In genomic region chr14:90349729-90350128, GRCh38 we compare ENCODE assay signal across 25 cellular contexts. TPM values are rescaled to one million over a fixed set of nuclear protein-coding genes. Genes with fewer than 3 reads are reported as not detected.
A peak's percentile ranks its signal among the peaks of the same experiment; 100 is the strongest.
DNase-seq lines count a peak whose midpoint lies in the region; ATAC-seq and TF ChIP-seq lines count a peak whose summit lies in the region.
"Had no signal": no experiment of that assay in that cellular context is flagged by ENCODE, and none has a peak within 500 bp of the region (broad histone marks: within the 10 kb centered on the region; RNA-seq: fewer than 3 reads in every experiment).

No MANE protein-coding gene starts in this region.

- peak overlapping the region; percentile 14; the same call in 1 of the 2 replicates for H3K4me3 ChIP-seq in OCI-LY3 (ENCODE audit: low read length)

- no peak overlapping the region for H2AFZ ChIP-seq in OCI-LY3 (ENCODE audit: low read depth, low read length)

- no peak for TF ChIP-seq CTCF in OCI-LY3 (IDR thresholded peaks at IDR 0.05; ENCODE audit: low read depth, low read length)

- no peaks in the 10 kb centered on the region for H3K9me3 Mint-ChIP-seq in activated CD4-positive, alpha-beta T cell treated with anti-CD3 and anti-CD28 coated beads for 36 hours (ENCODE audit: low read depth)
- no peaks in the 10 kb centered on the region for H3K9me3 Mint-ChIP-seq in stimulated activated naive CD8-positive, alpha-beta T cell treated with anti-CD3 and anti-CD28 coated beads, Interleukin-15, amount 100 ng/mL, for 72 hours
- H3K9me3 Mint-ChIP-seq: CD8-positive, alpha-beta memory T cell had no signal

- H3K36me3 ChIP-seq in OCI-LY3 (replicated peaks; ENCODE audit: low read depth, low read length): no peaks in the 10 kb centered on the region

- POLR2A ChIA-PET in activated CD4-positive, alpha-beta T cell treated with anti-CD3 and anti-CD28 coated beads for 36 hours (lab: Charles Lee): interaction anchor here (0.7 kb wide), 1 partner anchor 54 kb away, joined by 6 read pairs; no protein-coding TSS in a partner anchor

- H3K4me1 Mint-ChIP-seq in activated CD4-positive, alpha-beta T cell treated with anti-CD3 and anti-CD28 coated beads for 36 hours: peaks cover 4% of the 10 kb centered on the region
- peaks cover 7% of the 10 kb centered on the region for H3K4me1 Mint-ChIP-seq in stimulated activated naive CD8-positive, alpha-beta T cell treated with anti-CD3 and anti-CD28 coated beads, Interleukin-15, amount 100 ng/mL, for 72 hours
- H3K4me1 Mint-ChIP-seq: B cell; CD8-positive, alpha-beta memory T cell had no signal

- H4K20me1 ChIP-seq in OCI-LY3 (ENCODE audit: insufficient read depth, low read length): no peaks in the 10 kb centered on the region

- H3K9me3 ChIP-seq in OCI-LY3 (ENCODE audit: insufficient read depth, low read length): no peaks in the 10 kb centered on the region
- H3K9me3 ChIP-seq: SK-N-SH had no signal

- CTCF ChIA-PET in activated CD4-positive, alpha-beta T cell treated with anti-CD3 and anti-CD28 coated beads for 36 hours (lab: Charles Lee): interaction anchor here (0.6 kb wide), 2 partner anchors 49 to 186 kb away, joined by 3 to 4 read pairs; no protein-coding TSS in a partner anchor

- H3K9ac ChIP-seq in OCI-LY3 (ENCODE audit: low read length): no peak overlapping the region
- H3K9ac ChIP-seq: SK-N-SH had no signal

- H3K4me3 Mint-ChIP-seq in activated CD4-positive, alpha-beta T cell treated with anti-CD3 and anti-CD28 coated beads for 36 hours: no peak overlapping the region
- no peak overlapping the region for H3K4me3 Mint-ChIP-seq in stimulated activated naive CD8-positive, alpha-beta T cell treated with anti-CD3 and anti-CD28 coated beads, Interleukin-15, amount 100 ng/mL, for 72 hours
- H3K4me3 Mint-ChIP-seq: B cell; CD8-positive, alpha-beta memory T cell had no signal

- H3K36me3 Mint-ChIP-seq in activated CD4-positive, alpha-beta T cell treated with anti-CD3 and anti-CD28 coated beads for 36 hours (ENCODE audit: low read depth): no peaks in the 10 kb centered on the region
- H3K36me3 Mint-ChIP-seq: CD8-positive, alpha-beta memory T cell had no signal

- H3K4me2 ChIP-seq in OCI-LY3 (ENCODE audit: low read length): peak overlapping the region; percentile 68
- H3K4me2 ChIP-seq: SK-N-SH had no signal

- intact Hi-C loops in activated CD4-positive, alpha-beta T cell treated with anti-CD3 and anti-CD28 coated beads for 36 hours (cut with DNase I, micrococcal nuclease): no loop called here

- peak; percentile 30 for DNase-seq in activated CD4-positive, alpha-beta T cell treated with anti-CD3 and anti-CD28 coated beads for 36 hours
- no peak for DNase-seq in activated CD4-positive, alpha-beta T cell treated with anti-CD3 and anti-CD28 coated beads, Interleukin-2, amount 50 U/mL, for 4 hours
- DNase-seq in stimulated activated CD4-positive, alpha-beta T cell treated with anti-CD3 and anti-CD28 coated beads, Interleukin-15, amount 100 ng/mL, for 24 hours: peak; percentile 17
- DNase-seq in stimulated activated CD4-positive, alpha-beta T cell treated with anti-CD3 and anti-CD28 coated beads, Interleukin-4, amount 100 ng/mL, for 24 hours: no peak
- DNase-seq in NCI-H526 (lab: John Stamatoyannopoulos, UW) (no peak), activated gamma-delta T cell treated with Interleukin-2 at 50 U/mL for 16 hours (no peak)
- no peak for DNase-seq in stimulated activated naive CD8-positive, alpha-beta T cell treated with anti-CD3 and anti-CD28 coated beads, Interleukin-15, amount 100 ng/mL, for 72 hours
- DNase-seq: CD8-positive, alpha-beta memory T cell; DMS 273 treated with DMSO at 0.1 percent for 48 hours; DMS79; EL; GDM1; HCEC 1CT; NCI-H1092; NCI-H1417 treated with DMSO at 0.1 percent for 48 hours; NCI-H1694 treated with DMSO at 0.1 percent for 48 hours; NCI-H2081; NCI-H2227 treated with DMSO at 0.1 percent for 48 hours; OCI-M1; SK-N-SH had no signal

- H3K27me3 ChIP-seq in OCI-LY3 (ENCODE audit: low read depth, low read length): peaks cover 9% of the 10 kb centered on the region

- no peak overlapping the region for H3K27ac Mint-ChIP-seq in activated CD4-positive, alpha-beta T cell treated with anti-CD3 and anti-CD28 coated beads for 36 hours
- H3K27ac Mint-ChIP-seq in stimulated activated naive CD8-positive, alpha-beta T cell treated with anti-CD3 and anti-CD28 coated beads, Interleukin-15, amount 100 ng/mL, for 72 hours: peak overlapping the region in 1 of 2 donors; percentile 46
- H3K27ac Mint-ChIP-seq: B cell; CD8-positive, alpha-beta memory T cell had no signal

- peaks cover 13% of the 10 kb centered on the region for H3K4me1 ChIP-seq in OCI-LY3 (ENCODE audit: low read length)

- no peaks in the 10 kb centered on the region for H3K79me2 ChIP-seq in OCI-LY3 (ENCODE audit: low read length)

- H3K27ac ChIP-seq in OCI-LY3 (ENCODE audit: low read length): no peak overlapping the region
- H3K27ac ChIP-seq: 22Rv1, C4-2B, HL-60 had no signal

- no peaks in the 10 kb centered on the region for H3K27me3 Mint-ChIP-seq in activated CD4-positive, alpha-beta T cell treated with anti-CD3 and anti-CD28 coated beads for 36 hours
- H3K27me3 Mint-ChIP-seq in stimulated activated naive CD8-positive, alpha-beta T cell treated with anti-CD3 and anti-CD28 coated beads, Interleukin-15, amount 100 ng/mL, for 72 hours: no peaks in the 10 kb centered on the region
- H3K27me3 Mint-ChIP-seq: B cell had no signal

- ATAC-seq in activated CD4-positive, alpha-beta T cell treated with anti-CD3 and anti-CD28 coated beads for 36 hours: no peak
- no peak for ATAC-seq in stimulated activated naive CD8-positive, alpha-beta T cell treated with anti-CD3 and anti-CD28 coated beads, Interleukin-15, amount 100 ng/mL, for 72 hours

RNA-seq across cellular contexts. Expression of gene NRDE2, which starts 18.0 kb away (rescaled TPM):
- total RNA-seq in activated CD4-positive, alpha-beta T cell treated with anti-CD3 and anti-CD28 coated beads for 36 hours: 10 to 100 TPM; 22.8 to 25.3 TPM

RNA-seq across cellular contexts. Expression of gene CALM1, which starts 47.1 kb away (rescaled TPM):
- 100 to 1,000 TPM; 510 to 518 TPM for total RNA-seq in activated CD4-positive, alpha-beta T cell treated with anti-CD3 and anti-CD28 coated beads for 36 hours

Comparison
In these comparisons a context has a peak if more than half of its experiments do, and no peak if none do; other contexts are left out.
1. DNase-seq: peak in activated CD4-positive, alpha-beta T cell treated with anti-CD3 and anti-CD28 coated beads for 36 hours (single experiment) and stimulated activated CD4-positive, alpha-beta T cell treated with anti-CD3 and anti-CD28 coated beads, Interleukin-15, amount 100 ng/mL, for 24 hours (single experiment); none in activated CD4-positive, alpha-beta T cell treated with anti-CD3 and anti-CD28 coated beads, Interleukin-2, amount 50 U/mL, for 4 hours (0 of 2), stimulated activated CD4-positive, alpha-beta T cell treated with anti-CD3 and anti-CD28 coated beads, Interleukin-4, amount 100 ng/mL, for 24 hours (single experiment), NCI-H526 (0 of 2), activated gamma-delta T cell treated with Interleukin-2 at 50 U/mL for 16 hours (single experiment) and stimulated activated naive CD8-positive, alpha-beta T cell treated with anti-CD3 and anti-CD28 coated beads, Interleukin-15, amount 100 ng/mL, for 72 hours (0 of 2).